10 cellular contexts compared by ENCODE assay signal in the genomic region with DNA sequence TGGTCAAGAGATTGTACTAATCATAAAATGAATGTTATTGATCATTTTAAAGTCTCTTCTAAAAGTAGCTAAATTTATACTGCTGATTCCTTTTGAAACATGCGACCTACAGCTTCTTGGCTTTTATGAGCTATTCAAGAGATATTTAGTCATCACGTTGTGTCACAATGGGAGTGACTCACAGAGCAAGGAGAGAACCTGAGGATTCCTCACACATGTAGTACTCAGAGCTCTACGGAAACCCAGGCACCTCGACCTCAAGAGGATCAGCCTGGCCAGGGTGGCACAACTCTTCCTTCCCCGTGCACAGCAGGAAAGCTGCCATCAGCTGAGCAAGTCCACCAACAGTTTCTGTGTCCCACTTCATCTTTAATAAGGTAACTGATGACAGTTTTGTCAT. TPM values are rescaled to one million over a fixed set of nuclear protein-coding genes. Genes with fewer than 3 reads are reported as not detected.
DNase-seq lines count a peak whose midpoint lies in the region; ATAC-seq, FAIRE-seq and TF ChIP-seq lines count a peak whose summit lies in the region.
"Had no signal": no experiment of that assay in that cellular context is flagged by ENCODE, and none has a peak within 500 bp of the region (broad histone marks: within the 10 kb centered on the region; RNA-seq: fewer than 3 reads in every experiment).

A gene (plus strand): TSS at position 223 of the 400 bp plus-strand sequence. CDS start 12,019 bp downstream, outside the sequence.

- no peaks in the 10 kb centered on the region for H3K27me3 ChIP-seq in effector memory CD4-positive, alpha-beta T cell (replicated peaks; ENCODE audit: control insufficient read depth, insufficient read depth, low read length, poor library complexity, severe bottlenecking)
- H3K27me3 ChIP-seq: right lobe of liver had no signal

- no peak within 1 kb of the TSS for H3K27ac ChIP-seq in effector memory CD4-positive, alpha-beta T cell (ENCODE audit: insufficient read depth, low read length, poor library complexity, severe bottlenecking)
- H3K27ac ChIP-seq: right lobe of liver had no signal

- no peaks in the 10 kb centered on the region for H3K9me3 ChIP-seq in effector memory CD4-positive, alpha-beta T cell (ENCODE audit: control insufficient read depth, low read length)
- H3K9me3 ChIP-seq: right lobe of liver had no signal

- H3K9me3 Mint-ChIP-seq in activated CD8-positive, alpha-beta T cell treated with anti-CD3 and anti-CD28 coated beads for 36 hours, result no peaks in the 10 kb centered on the region
- H3K9me3 Mint-ChIP-seq in activated CD8-positive, alpha-beta T cell treated with anti-CD3 and anti-CD28 coated beads, Interleukin-2, amount 10 ng/mL, durations not matched to agents 7 days and 5 days (ENCODE audit: insufficient read depth), result no peaks in the 10 kb centered on the region

- H3K27ac Mint-ChIP-seq in activated CD8-positive, alpha-beta T cell treated with anti-CD3 and anti-CD28 coated beads for 36 hours, result no peak within 1 kb of the TSS
- no peak within 1 kb of the TSS for H3K27ac Mint-ChIP-seq in activated CD8-positive, alpha-beta T cell treated with anti-CD3 and anti-CD28 coated beads, Interleukin-2, amount 10 ng/mL, durations not matched to agents 7 days and 5 days
- H3K27ac Mint-ChIP-seq: B cell had no signal

- peak; percentile 20 for DNase-seq in activated CD8-positive, alpha-beta T cell treated with anti-CD3 and anti-CD28 coated beads for 36 hours
- no peak for DNase-seq in activated CD8-positive, alpha-beta T cell treated with anti-CD3 and anti-CD28 coated beads, Interleukin-2, amount 10 ng/mL, durations not matched to agents 7 days and 5 days
- DNase-seq in RCC 7860 (ENCODE audit: low spot score) (peak; percentile 93), fibroblast of mammary gland (ENCODE audit: low read depth) (peak; percentile 92), COR-L47 (lab: John Stamatoyannopoulos, UW) (no peak)
- DNase-seq in stimulated activated CD8-positive, alpha-beta memory T cell treated with anti-CD3 and anti-CD28 coated beads, Interleukin-15, amount 100 ng/mL, for 48 hours (ENCODE audit: low read depth in 2 of 2), result peak; percentile 8 to 40
- DNase-seq in effector memory CD4-positive, alpha-beta T cell, result no peak
- DNase-seq: right lobe of liver had no signal

- no peak for TF ChIP-seq CTCF in activated CD8-positive, alpha-beta T cell treated with anti-CD3 and anti-CD28 coated beads for 36 hours (IDR thresholded peaks at IDR 0.05)
- no peak for TF ChIP-seq CTCF in fibroblast of mammary gland (conservative IDR thresholded peaks at IDR 0.05; ENCODE audit: control insufficient read depth, insufficient read depth, low read depth, low read length)

- FAIRE-seq in RCC 7860 (lab: Jason Lieb, UNC), result peak; percentile 96

- no peaks in the 10 kb centered on the region for H3K27me3 Mint-ChIP-seq in activated CD8-positive, alpha-beta T cell treated with anti-CD3 and anti-CD28 coated beads for 36 hours
- H3K27me3 Mint-ChIP-seq in activated CD8-positive, alpha-beta T cell treated with anti-CD3 and anti-CD28 coated beads, Interleukin-2, amount 10 ng/mL, durations not matched to agents 7 days and 5 days (ENCODE audit: low read depth), result peaks cover 1% of the 10 kb centered on the region
- H3K27me3 Mint-ChIP-seq: B cell had no signal

- H3K4me3 ChIP-seq in fibroblast of mammary gland (ENCODE audit: control insufficient read depth, low read depth, low read length), result no peak within 1 kb of the TSS
- no peak within 1 kb of the TSS for H3K4me3 ChIP-seq in effector memory CD4-positive, alpha-beta T cell (ENCODE audit: insufficient read depth, low read depth, low read length, poor library complexity, severe bottlenecking)
- H3K4me3 ChIP-seq: right lobe of liver had no signal

- POLR2A ChIA-PET in activated CD8-positive, alpha-beta T cell treated with anti-CD3 and anti-CD28 coated beads for 36 hours (lab: Charles Lee), result no interaction called here
- POLR2A ChIA-PET in activated CD8-positive, alpha-beta T cell treated with anti-CD3 and anti-CD28 coated beads, Interleukin-2, amount 10 ng/mL, durations not matched to agents 7 days and 5 days (lab: Charles Lee), result no interaction called here

- peak; percentile 71 for ATAC-seq in activated CD8-positive, alpha-beta T cell treated with anti-CD3 and anti-CD28 coated beads for 36 hours
- no peak for ATAC-seq in activated CD8-positive, alpha-beta T cell treated with anti-CD3 and anti-CD28 coated beads, Interleukin-2, amount 10 ng/mL, durations not matched to agents 7 days and 5 days
- no peak for ATAC-seq in HG03135 (IDR thresholded peaks at IDR 0.05; ENCODE audit: unreplicated experiment)

- no peaks in the 10 kb centered on the region for H3K36me3 ChIP-seq in effector memory CD4-positive, alpha-beta T cell (ENCODE audit: control insufficient read depth, insufficient read depth, low read length)
- H3K36me3 ChIP-seq: right lobe of liver had no signal

- H3K4me3 Mint-ChIP-seq in activated CD8-positive, alpha-beta T cell treated with anti-CD3 and anti-CD28 coated beads for 36 hours, result no peak within 1 kb of the TSS
- no peak within 1 kb of the TSS for H3K4me3 Mint-ChIP-seq in activated CD8-positive, alpha-beta T cell treated with anti-CD3 and anti-CD28 coated beads, Interleukin-2, amount 10 ng/mL, durations not matched to agents 7 days and 5 days
- H3K4me3 Mint-ChIP-seq: B cell had no signal

- H3K4me1 ChIP-seq in effector memory CD4-positive, alpha-beta T cell (ENCODE audit: control insufficient read depth, insufficient read depth, low read length, poor library complexity, severe bottlenecking), result no peaks in the 10 kb centered on the region

- CTCF ChIA-PET in activated CD8-positive, alpha-beta T cell treated with anti-CD3 and anti-CD28 coated beads for 36 hours (lab: Charles Lee), result interaction anchor here (1.0 to 1.5 kb wide), 2 partner anchors 39 to 111 kb away, joined by 3 read pairs; no protein-coding TSS in a partner anchor
- CTCF ChIA-PET in activated CD8-positive, alpha-beta T cell treated with anti-CD3 and anti-CD28 coated beads, Interleukin-2, amount 10 ng/mL, durations not matched to agents 7 days and 5 days (lab: Charles Lee), result interaction anchor here (1.0 kb wide), 2 partner anchors 40 to 41 kb away, joined by 3 to 6 read pairs; no protein-coding TSS in a partner anchor

- H3K36me3 Mint-ChIP-seq in activated CD8-positive, alpha-beta T cell treated with anti-CD3 and anti-CD28 coated beads for 36 hours (ENCODE audit: low read depth), result no peaks in the 10 kb centered on the region
- no peaks in the 10 kb centered on the region for H3K36me3 Mint-ChIP-seq in activated CD8-positive, alpha-beta T cell treated with anti-CD3 and anti-CD28 coated beads, Interleukin-2, amount 10 ng/mL, durations not matched to agents 7 days and 5 days (ENCODE audit: low read depth)

- intact Hi-C loops in activated CD8-positive, alpha-beta T cell treated with anti-CD3 and anti-CD28 coated beads for 36 hours (cut with micrococcal nuclease), result no loop called here

- peaks cover 26% of the 10 kb centered on the region for H3K4me1 Mint-ChIP-seq in activated CD8-positive, alpha-beta T cell treated with anti-CD3 and anti-CD28 coated beads for 36 hours (ENCODE audit: low read depth)
- peaks cover 8% of the 10 kb centered on the region for H3K4me1 Mint-ChIP-seq in activated CD8-positive, alpha-beta T cell treated with anti-CD3 and anti-CD28 coated beads, Interleukin-2, amount 10 ng/mL, durations not matched to agents 7 days and 5 days (ENCODE audit: low read depth)

RNA-seq across cellular contexts. Expression of the gene that starts here (rescaled TPM):
- total RNA-seq in activated CD8-positive, alpha-beta T cell treated with anti-CD3 and anti-CD28 coated beads for 36 hours, result not detected
- total RNA-seq in activated CD8-positive, alpha-beta T cell treated with anti-CD3 and anti-CD28 coated beads, Interleukin-2, amount 10 ng/mL, durations not matched to agents 7 days and 5 days, result not detected

Comparison
In these comparisons a context has a peak if more than half of its experiments do, and no peak if none do; other contexts are left out.
1. Peak in DNase-seq and ATAC-seq in activated CD8-positive, alpha-beta T cell treated with anti-CD3 and anti-CD28 coated beads for 36 hours; RNA of the gene not detected or under 1 TPM.
2. DNase-seq: peak in RCC 7860 (single experiment), fibroblast of mammary gland (single experiment) and stimulated activated CD8-positive, alpha-beta memory T cell treated with anti-CD3 and anti-CD28 coated beads, Interleukin-15, amount 100 ng/mL, for 48 hours (2 of 2); none in activated CD8-positive, alpha-beta T cell treated with anti-CD3 and anti-CD28 coated beads, Interleukin-2, amount 10 ng/mL, durations not matched to agents 7 days and 5 days (single experiment), COR-L47 (single experiment) and effector memory CD4-positive, alpha-beta T cell (0 of 3).